In the genomic region with DNA sequence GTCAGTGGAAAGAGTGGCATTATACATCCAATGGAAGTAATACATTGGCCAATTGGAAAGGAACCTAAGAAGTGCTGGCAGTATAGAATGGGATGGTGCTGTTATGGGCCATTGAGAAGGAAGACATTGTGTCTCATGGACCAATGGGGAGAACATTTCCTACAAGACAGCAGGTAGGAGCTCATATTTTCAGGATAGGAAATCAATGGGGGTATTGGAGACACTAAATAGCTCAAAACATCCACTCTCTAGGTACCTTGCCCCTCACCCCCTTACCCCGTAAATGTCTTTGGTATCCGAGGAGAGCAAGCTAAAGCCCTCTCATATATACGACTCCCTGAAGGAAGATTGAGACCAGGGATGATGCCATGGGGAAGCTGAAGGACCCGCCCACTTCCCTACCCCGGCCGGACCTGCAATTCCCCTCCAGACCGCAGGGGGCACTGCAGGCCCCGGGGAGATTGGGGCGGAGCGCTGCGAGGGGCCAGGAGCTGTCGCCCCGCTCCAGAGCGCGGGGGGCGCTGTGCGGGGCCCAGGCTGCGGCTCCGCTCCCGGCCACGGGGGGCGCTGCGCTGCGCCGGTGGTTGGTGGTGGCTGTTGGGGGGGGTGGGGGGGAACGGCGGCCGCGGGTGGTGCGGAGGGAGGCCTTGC, we compare ENCODE assay signal across 1 cellular context.
TF ChIP-seq lines count a peak whose summit lies in the region.

A gene with protein sequence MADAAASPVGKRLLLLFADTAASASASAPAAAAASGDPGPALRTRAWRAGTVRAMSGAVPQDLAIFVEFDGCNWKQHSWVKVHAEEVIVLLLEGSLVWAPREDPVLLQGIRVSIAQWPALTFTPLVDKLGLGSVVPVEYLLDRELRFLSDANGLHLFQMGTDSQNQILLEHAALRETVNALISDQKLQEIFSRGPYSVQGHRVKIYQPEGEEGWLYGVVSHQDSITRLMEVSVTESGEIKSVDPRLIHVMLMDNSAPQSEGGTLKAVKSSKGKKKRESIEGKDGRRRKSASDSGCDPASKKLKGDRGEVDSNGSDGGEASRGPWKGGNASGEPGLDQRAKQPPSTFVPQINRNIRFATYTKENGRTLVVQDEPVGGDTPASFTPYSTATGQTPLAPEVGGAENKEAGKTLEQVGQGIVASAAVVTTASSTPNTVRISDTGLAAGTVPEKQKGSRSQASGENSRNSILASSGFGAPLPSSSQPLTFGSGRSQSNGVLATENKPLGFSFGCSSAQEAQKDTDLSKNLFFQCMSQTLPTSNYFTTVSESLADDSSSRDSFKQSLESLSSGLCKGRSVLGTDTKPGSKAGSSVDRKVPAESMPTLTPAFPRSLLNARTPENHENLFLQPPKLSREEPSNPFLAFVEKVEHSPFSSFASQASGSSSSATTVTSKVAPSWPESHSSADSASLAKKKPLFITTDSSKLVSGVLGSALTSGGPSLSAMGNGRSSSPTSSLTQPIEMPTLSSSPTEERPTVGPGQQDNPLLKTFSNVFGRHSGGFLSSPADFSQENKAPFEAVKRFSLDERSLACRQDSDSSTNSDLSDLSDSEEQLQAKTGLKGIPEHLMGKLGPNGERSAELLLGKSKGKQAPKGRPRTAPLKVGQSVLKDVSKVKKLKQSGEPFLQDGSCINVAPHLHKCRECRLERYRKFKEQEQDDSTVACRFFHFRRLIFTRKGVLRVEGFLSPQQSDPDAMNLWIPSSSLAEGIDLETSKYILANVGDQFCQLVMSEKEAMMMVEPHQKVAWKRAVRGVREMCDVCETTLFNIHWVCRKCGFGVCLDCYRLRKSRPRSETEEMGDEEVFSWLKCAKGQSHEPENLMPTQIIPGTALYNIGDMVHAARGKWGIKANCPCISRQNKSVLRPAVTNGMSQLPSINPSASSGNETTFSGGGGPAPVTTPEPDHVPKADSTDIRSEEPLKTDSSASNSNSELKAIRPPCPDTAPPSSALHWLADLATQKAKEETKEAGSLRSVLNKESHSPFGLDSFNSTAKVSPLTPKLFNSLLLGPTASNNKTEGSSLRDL (N-terminal part only) (plus strand): TSS at position 615 of the 651 bp plus-strand sequence. CDS start 111 bp downstream, outside the sequence.

TF ChIP-seq in SK-N-SH, 30 proteins besides CTCF, POLR2A, EP300 and RAD21 (continued from another document):
- TF ChIP-seq, protein P1, sequence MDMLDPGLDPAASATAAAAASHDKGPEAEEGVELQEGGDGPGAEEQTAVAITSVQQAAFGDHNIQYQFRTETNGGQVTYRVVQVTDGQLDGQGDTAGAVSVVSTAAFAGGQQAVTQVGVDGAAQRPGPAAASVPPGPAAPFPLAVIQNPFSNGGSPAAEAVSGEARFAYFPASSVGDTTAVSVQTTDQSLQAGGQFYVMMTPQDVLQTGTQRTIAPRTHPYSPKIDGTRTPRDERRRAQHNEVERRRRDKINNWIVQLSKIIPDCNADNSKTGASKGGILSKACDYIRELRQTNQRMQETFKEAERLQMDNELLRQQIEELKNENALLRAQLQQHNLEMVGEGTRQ (IDR thresholded peaks at IDR 0.05; ENCODE audit: borderline replicate concordance, low read depth, low read length) = no peak
- no peak for TF ChIP-seq NFIC (IDR thresholded peaks at IDR 0.05; ENCODE audit: borderline replicate concordance)
- peak; percentile 83; the same call in 1 of the 2 replicates for TF ChIP-seq SIN3A (IDR thresholded peaks at IDR 0.05; ENCODE audit: borderline replicate concordance, low read depth, low read length)
- TF ChIP-seq, protein P2, sequence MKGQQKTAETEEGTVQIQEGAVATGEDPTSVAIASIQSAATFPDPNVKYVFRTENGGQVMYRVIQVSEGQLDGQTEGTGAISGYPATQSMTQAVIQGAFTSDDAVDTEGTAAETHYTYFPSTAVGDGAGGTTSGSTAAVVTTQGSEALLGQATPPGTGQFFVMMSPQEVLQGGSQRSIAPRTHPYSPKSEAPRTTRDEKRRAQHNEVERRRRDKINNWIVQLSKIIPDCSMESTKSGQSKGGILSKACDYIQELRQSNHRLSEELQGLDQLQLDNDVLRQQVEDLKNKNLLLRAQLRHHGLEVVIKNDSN (IDR thresholded peaks at IDR 0.05; ENCODE audit: borderline replicate concordance, low read depth) = no peak
- TF ChIP-seq MAX (IDR thresholded peaks at IDR 0.05; ENCODE audit: low read depth) = no peak
- no peak for TF ChIP-seq FOSL2 (IDR thresholded peaks at IDR 0.05; ENCODE audit: borderline replicate concordance, low read depth)
- no peak for TF ChIP-seq NRF1 (IDR thresholded peaks at IDR 0.05; ENCODE audit: low read depth, low read length)
- TF ChIP-seq YY1 (IDR thresholded peaks at IDR 0.05; ENCODE audit: low read depth) = no peak
- TF ChIP-seq MXI1 (IDR thresholded peaks at IDR 0.05; ENCODE audit: low read depth, low read length) = no peak
- TF ChIP-seq RCOR1 (IDR thresholded peaks at IDR 0.05; ENCODE audit: low read length) = peak; percentile 61; the same call in 1 of the 2 replicates
- no peak for TF ChIP-seq JUND (IDR thresholded peaks at IDR 0.05)
- TF ChIP-seq TCF12 (IDR thresholded peaks at IDR 0.05) = no peak; the same call in 1 of the 2 replicates
- 0 out of 2 replicates have a peak, but pooled peaks have one; percentile 4 for TF ChIP-seq SMC3 (IDR thresholded peaks at IDR 0.05; ENCODE audit: low read depth, low read length)
- TF ChIP-seq CHD2 (IDR thresholded peaks at IDR 0.05; ENCODE audit: low read length, partially characterized antibody) = peak; percentile 71
- no peak for TF ChIP-seq TEAD4 (IDR thresholded peaks at IDR 0.05; ENCODE audit: borderline replicate concordance, insufficient read depth)
- peak; percentile 48; the same call in 1 of the 2 replicates for TF ChIP-seq REST (IDR thresholded peaks at IDR 0.05; ENCODE audit: low read depth, low read length)
- TF ChIP-seq POLR2AphosphoS5 (IDR thresholded peaks at IDR 0.05; ENCODE audit: low read depth, low read length) = 0 out of 2 replicates have a peak, but pooled peaks have one; percentile 10
- TF ChIP-seq FOXM1 (IDR thresholded peaks at IDR 0.05; ENCODE audit: low read depth) = 0 out of 2 replicates have a peak, but pooled peaks have one; percentile 1
- no peak for TF ChIP-seq IRF3 (IDR thresholded peaks at IDR 0.05; ENCODE audit: low read depth, low read length)
- TF ChIP-seq MEF2A (IDR thresholded peaks at IDR 0.05; ENCODE audit: borderline replicate concordance, low read depth) = no peak
